13 cellular contexts compared by ENCODE assay signal in genomic region chr2:62362561-62362960, GRCh38.
DNase-seq lines count a peak whose midpoint lies in the region; ATAC-seq and TF ChIP-seq lines count a peak whose summit lies in the region.
"Had no signal": no experiment of that assay in that cellular context is flagged by ENCODE, and none has a peak within 500 bp of the region (broad histone marks: within the 10 kb centered on the region; RNA-seq: fewer than 3 reads in every experiment).

No MANE protein-coding gene starts in this region.

- TF ChIP-seq CTCF in GM12865 (IDR thresholded peaks at IDR 0.05; ENCODE audit: insufficient read depth, low read depth, low read length, missing control alignments): no peak

- peak; percentile 70 for DNase-seq in GM12865 (ENCODE audit: low read depth)
- peak; percentile 70 for DNase-seq in iPS-NIHi7 (ENCODE audit: extremely low spot score)
- DNase-seq in foreskin melanocyte: no peak
- no peak for DNase-seq in NCI-H2196 treated with DMSO at 0.1 percent for 48 hours (lab: John Stamatoyannopoulos, UW; ENCODE audit: unreplicated experiment)
- no peak for DNase-seq in NCI-H1436 (lab: John Stamatoyannopoulos, UW)
- no peak for DNase-seq in activated CD8-positive, alpha-beta memory T cell treated with anti-CD3 and anti-CD28 coated beads, Interleukin-2, amount 50 U/mL, for 48 hours
- DNase-seq: activated CD4-positive, alpha-beta T cell treated with anti-CD3 and anti-CD28 coated beads for 4 hours; dermis blood vessel endothelial cell; naive B cell; NCI-H2081; SJCRH30 had no signal

- peak; percentile 39 for ATAC-seq in GM21529 (IDR thresholded peaks at IDR 0.05; ENCODE audit: unreplicated experiment)
- peak; percentile 23 for ATAC-seq in HG03521 (IDR thresholded peaks at IDR 0.05; ENCODE audit: unreplicated experiment)

- H3K4me3 ChIP-seq in GM12865 (ENCODE audit: low read depth, low read length): no peak overlapping the region
- H3K4me3 ChIP-seq: SJCRH30 had no signal

Comparison
In these comparisons a context has a peak if more than half of its experiments do, and no peak if none do; other contexts are left out.
1. DNase-seq: peak in GM12865 (single experiment) and iPS-NIHi7 (single experiment); none in foreskin melanocyte (single experiment), NCI-H2196 treated with DMSO at 0.1 percent for 48 hours (single experiment), NCI-H1436 (single experiment) and activated CD8-positive, alpha-beta memory T cell treated with anti-CD3 and anti-CD28 coated beads, Interleukin-2, amount 50 U/mL, for 48 hours (single experiment).